ENCODE assay signal across 14 cellular contexts in genomic region chr3:128864351-128864811, GRCh38. TPM values are rescaled to one million over a fixed set of nuclear protein-coding genes. Genes with fewer than 3 reads are reported as not detected.
DNase-seq lines count a peak whose midpoint lies in the region; ATAC-seq and TF ChIP-seq lines count a peak whose summit lies in the region.
"Had no signal": no experiment of that assay in that cellular context is flagged by ENCODE, and none has a peak within 500 bp of the region (broad histone marks: within the 10 kb centered on the region; RNA-seq: fewer than 3 reads in every experiment).

No MANE protein-coding gene starts in this region.

- no peak for ATAC-seq in activated CD4-positive, alpha-beta T cell treated with anti-CD3 and anti-CD28 coated beads for 36 hours
- no peak for ATAC-seq in HG03097 (IDR thresholded peaks at IDR 0.05; ENCODE audit: low FRiP score, unreplicated experiment)
- ATAC-seq: naive thymus-derived CD4-positive, alpha-beta T cell had no signal

- POLR2A ChIA-PET in activated CD4-positive, alpha-beta T cell treated with anti-CD3 and anti-CD28 coated beads for 36 hours (lab: Charles Lee), result no interaction called here

- CTCF ChIA-PET in activated CD4-positive, alpha-beta T cell treated with anti-CD3 and anti-CD28 coated beads for 36 hours (lab: Charles Lee), result interaction anchor here (1.2 kb wide), 1 partner anchor 19 kb away, joined by 8 read pairs; no protein-coding TSS in a partner anchor

- TF ChIP-seq CTCF in mesothelial cell of epicardium (IDR thresholded peaks at IDR 0.05; ENCODE audit: unreplicated experiment), result no peak

- no peak overlapping the region for H3K4me3 Mint-ChIP-seq in mesothelial cell of epicardium
- H3K4me3 Mint-ChIP-seq in activated CD4-positive, alpha-beta T cell treated with anti-CD3 and anti-CD28 coated beads for 36 hours, result no peak overlapping the region
- H3K4me3 Mint-ChIP-seq: naive thymus-derived CD4-positive, alpha-beta T cell had no signal

- peaks cover 20% of the 10 kb centered on the region for H3K9me3 Mint-ChIP-seq in mesothelial cell of epicardium
- H3K9me3 Mint-ChIP-seq in activated CD4-positive, alpha-beta T cell treated with anti-CD3 and anti-CD28 coated beads for 36 hours (ENCODE audit: low read depth), result peaks cover 17% of the 10 kb centered on the region

- H3K4me1 Mint-ChIP-seq in mesothelial cell of epicardium, result peaks cover 15% of the 10 kb centered on the region
- H3K4me1 Mint-ChIP-seq in activated CD4-positive, alpha-beta T cell treated with anti-CD3 and anti-CD28 coated beads for 36 hours, result no peaks in the 10 kb centered on the region

- intact Hi-C loops in activated CD4-positive, alpha-beta T cell treated with anti-CD3 and anti-CD28 coated beads for 36 hours (cut with DNase I, micrococcal nuclease), result loop anchor here in 1 of 2 experiments (5.0 kb wide), 1 partner anchor 182 kb away; no protein-coding TSS in a partner anchor

- peak overlapping the region; percentile 61 for H3K27ac ChIP-seq in temporal lobe (ENCODE audit: low read depth, low read length)
- H3K27ac ChIP-seq: colonic mucosa had no signal

- H3K36me3 Mint-ChIP-seq in mesothelial cell of epicardium, result peaks cover 20% of the 10 kb centered on the region
- H3K36me3 Mint-ChIP-seq in activated CD4-positive, alpha-beta T cell treated with anti-CD3 and anti-CD28 coated beads for 36 hours (ENCODE audit: low read depth), result peaks cover 25% of the 10 kb centered on the region

- H3K27me3 Mint-ChIP-seq in mesothelial cell of epicardium (ENCODE audit: low read depth), result no peaks in the 10 kb centered on the region
- no peaks in the 10 kb centered on the region for H3K27me3 Mint-ChIP-seq in activated CD4-positive, alpha-beta T cell treated with anti-CD3 and anti-CD28 coated beads for 36 hours
- H3K27me3 Mint-ChIP-seq: naive thymus-derived CD4-positive, alpha-beta T cell had no signal

- H3K27ac Mint-ChIP-seq in mesothelial cell of epicardium, result peak overlapping the region; percentile 80
- no peak overlapping the region for H3K27ac Mint-ChIP-seq in activated CD4-positive, alpha-beta T cell treated with anti-CD3 and anti-CD28 coated beads for 36 hours

- peak; percentile 80 for DNase-seq in SIG-M5 treated with dmso at 0.1 percent for 504 hours (lab: John Stamatoyannopoulos, UW; ENCODE audit: unreplicated experiment)
- no peak for DNase-seq in SIG-M5 (lab: John Stamatoyannopoulos, UW)
- peak; percentile 71 for DNase-seq in cerebellum (ENCODE audit: low spot score)
- DNase-seq in mesothelial cell of epicardium (ENCODE audit: low spot score in 2 of 2, unreplicated experiment in 2 of 2), result no peak
- no peak for DNase-seq in activated CD4-positive, alpha-beta T cell treated with anti-CD3 and anti-CD28 coated beads for 36 hours
- no peak for DNase-seq in OCI-M2 (lab: John Stamatoyannopoulos, UW; ENCODE audit: unreplicated experiment)
- DNase-seq: 8988T; activated naive CD4-positive, alpha-beta T cell treated with anti-CD3 and anti-CD28 coated beads, Interleukin-2, amount 50 U/mL, for 16 hours; colonic mucosa; naive thymus-derived CD4-positive, alpha-beta T cell; NCI-H446 treated with DMSO at 0.1 percent for 48 hours; trophoblast cell had no signal

RNA-seq across cellular contexts. Expression of gene ACAD9, which starts 15.0 kb away (rescaled TPM):
- 39.3 TPM for total RNA-seq in cerebellum
- total RNA-seq in mesothelial cell of epicardium, result 54.9 to 61.8 TPM (median 61.8 TPM) in 3 replicates
- total RNA-seq in temporal lobe, result 24.3 TPM
- total RNA-seq in activated CD4-positive, alpha-beta T cell treated with anti-CD3 and anti-CD28 coated beads for 36 hours, result 10 to 100 TPM; 60.0 to 70.7 TPM

Comparison
In these comparisons a context has a peak if more than half of its experiments do, and no peak if none do; other contexts are left out.
1. DNase-seq: peak in SIG-M5 treated with dmso at 0.1 percent for 504 hours (single experiment) and cerebellum (single experiment); none in SIG-M5 (single experiment), mesothelial cell of epicardium (0 of 2), activated CD4-positive, alpha-beta T cell treated with anti-CD3 and anti-CD28 coated beads for 36 hours (single experiment) and OCI-M2 (single experiment).